Comparison of ENCODE assay signal across 14 cellular contexts in genomic region chr4:122959441-122959840, GRCh38. TPM values are rescaled to one million over a fixed set of nuclear protein-coding genes. Genes with fewer than 3 reads are reported as not detected.
DNase-seq lines count a peak whose midpoint lies in the region; ATAC-seq and TF ChIP-seq lines count a peak whose summit lies in the region.
"Had no signal": no experiment of that assay in that cellular context is flagged by ENCODE, and none has a peak within 500 bp of the region (broad histone marks: within the 10 kb centered on the region; RNA-seq: fewer than 3 reads in every experiment).

No MANE protein-coding gene starts in this region.

- peak; percentile 30 for ATAC-seq in IMR-90 (ENCODE audit: low read depth)
- no peak for ATAC-seq in GM19395 (IDR thresholded peaks at IDR 0.05; ENCODE audit: unreplicated experiment)
- ATAC-seq in HG02970 (IDR thresholded peaks at IDR 0.05; ENCODE audit: low FRiP score, unreplicated experiment): no peak
- ATAC-seq: CD8-positive, alpha-beta T cell; HCT116; HepG2 had no signal

- DNase-seq in COLO829 (ENCODE audit: low spot score) (peak; percentile 31), IMR-90 (no peak), fibroblast of pulmonary artery (ENCODE audit: low read depth) (peak; percentile 1), pons (ENCODE audit: low spot score) (peak; percentile 11), LoVo (ENCODE audit: low spot score) (no peak)
- DNase-seq: Caco-2; CD8-positive, alpha-beta T cell; DND-41; GDM1 had no signal

- no peak overlapping the region for H3K9ac ChIP-seq in IMR-90 (ENCODE audit: low read depth, low read length)

- H3K27me3 ChIP-seq in IMR-90 (ENCODE audit: control insufficient read depth, insufficient read depth, low read length): no peaks in the 10 kb centered on the region

- CTCF ChIA-PET in IMR-90 (lab: Yijun Ruan, JAX): no interaction called here

- no peak overlapping the region for H3K56ac ChIP-seq in IMR-90 (ENCODE audit: extremely low read depth, insufficient read depth, low read length)

- no peaks in the 10 kb centered on the region; the same call in 1 of the 2 replicates for H3K9me3 ChIP-seq in IMR-90 (ENCODE audit: control insufficient read depth, insufficient read depth, low read length)
- H3K9me3 ChIP-seq: Caco-2 had no signal

- no peak overlapping the region for H2AK5ac ChIP-seq in IMR-90 (ENCODE audit: low read depth, low read length)

- no peak overlapping the region for H2AK9ac ChIP-seq in IMR-90 (replicated peaks; ENCODE audit: low read depth, low read length, poor library complexity)

- no peak overlapping the region for H2BK15ac ChIP-seq in IMR-90 (ENCODE audit: low read depth, low read length)

- H2AFZ ChIP-seq in IMR-90 (replicated peaks; ENCODE audit: low read length, poor library complexity): no peak overlapping the region

- peaks cover 10 to 27% of the 10 kb centered on the region in 2 experiments for H3K79me1 ChIP-seq in IMR-90 (ENCODE audit: low read depth in 1 of 2, low read length in 2 of 2)

- 0 out of 2 replicates have a peak overlapping the region, but pooled peaks have one; percentile 59 for H4K5ac ChIP-seq in IMR-90 (ENCODE audit: low read depth, low read length)

- H3K4me3 ChIP-seq in IMR-90 (ENCODE audit: insufficient read depth, low read depth, low read length): no peak overlapping the region
- no peak overlapping the region for H3K4me3 ChIP-seq in fibroblast of pulmonary artery (replicated peaks; ENCODE audit: low read depth, low read length)

- H4K8ac ChIP-seq in IMR-90 (ENCODE audit: low read depth in 2 of 2, low read length in 2 of 2): peak overlapping the region in 1 of 2 experiments; percentile 61; a peak in 1 of 4 replicates

- no peaks in the 10 kb centered on the region for H4K20me1 ChIP-seq in IMR-90 (ENCODE audit: insufficient read depth, low read length)

- H3K4me2 ChIP-seq in IMR-90 (ENCODE audit: low read depth, low read length): peak overlapping the region; percentile 17; the same call in 1 of the 2 replicates

- H3K27ac ChIP-seq in IMR-90 (ENCODE audit: insufficient read depth, low read length): peak overlapping the region; percentile 29; the same call in 1 of the 2 replicates
- H3K27ac ChIP-seq: 22Rv1 had no signal

- peak overlapping the region; percentile 77 for H3K18ac ChIP-seq in IMR-90 (ENCODE audit: low read depth, low read length)

- WGBS in IMR-90 (ENCODE audit: extremely low coverage in 2 of 2, insufficient read length in 1 of 2), 2 experiments: 50% methylated on average over 1 of the region's 3 CpGs; no CpG with 5 or more reads in 1 of the 2 experiments

- no TSS peak for BruUV-seq in IMR-90 (replicated peaks; lab: Mats Ljungman, UMichigan)

- intact Hi-C loops in IMR-90 (cut with micrococcal nuclease): no loop called here

- no peaks in the 10 kb centered on the region for H3K4me1 ChIP-seq in IMR-90 (ENCODE audit: control insufficient read depth, insufficient read depth, low read length)
- H3K4me1 ChIP-seq: Caco-2 had no signal

- TF ChIP-seq CTCF in IMR-90 (conservative IDR thresholded peaks at IDR 0.05; ENCODE audit: low read depth, low read length) (no peak), fibroblast of pulmonary artery (IDR thresholded peaks at IDR 0.05; ENCODE audit: low read length, missing control alignments) (no peak)

- H3K9me1 ChIP-seq in IMR-90 (ENCODE audit: insufficient read depth, low read length): peaks cover 4% of the 10 kb centered on the region

- no peak overlapping the region for H3K4ac ChIP-seq in IMR-90 (ENCODE audit: low read depth, low read length)

- in situ Hi-C loops in IMR-90 (cut with MboI; ENCODE audit: low sequenced_read_pairs): no loop called here

- H2BK5ac ChIP-seq in IMR-90 (ENCODE audit: low read depth, low read length, poor library complexity, severe bottlenecking): peak overlapping the region; percentile 48

- POLR2A ChIA-PET in IMR-90 (lab: Charles Lee; ENCODE audit: unreplicated experiment): no interaction called here

- H2BK120ac ChIP-seq in IMR-90 (ENCODE audit: low read depth, low read length): peak overlapping the region; percentile 44; the same call in 1 of the 2 replicates

- no peak overlapping the region for H4K91ac ChIP-seq in IMR-90 (ENCODE audit: insufficient read depth, low read depth, low read length)

- no peak overlapping the region; the same call in 1 of the 2 replicates for H3K14ac ChIP-seq in IMR-90 (replicated peaks; ENCODE audit: low read depth, low read length)

- dilution Hi-C loops in IMR-90 (cut with HindIII; ENCODE audit: low sequenced_read_pairs, unreplicated experiment): no loop called here

- no peaks in the 10 kb centered on the region for H3K36me3 ChIP-seq in IMR-90 (ENCODE audit: control insufficient read depth, insufficient read depth, low read length)

- no peak for TF ChIP-seq POLR2A in IMR-90 (IDR thresholded peaks at IDR 0.05; ENCODE audit: low read depth, low read length)

- TF ChIP-seq RAD21 in IMR-90 (IDR thresholded peaks at IDR 0.05; ENCODE audit: low read length): no peak

- peak overlapping the region; percentile 39; the same call in 1 of the 2 replicates for H2BK20ac ChIP-seq in IMR-90 (ENCODE audit: low read depth, low read length)

- no peak overlapping the region for H3K23ac ChIP-seq in IMR-90 (ENCODE audit: low read depth, low read length)

TF ChIP-seq in IMR-90, 13 proteins besides CTCF, POLR2A, EP300 and RAD21:
- TF ChIP-seq BHLHE40 (IDR thresholded peaks at IDR 0.05; ENCODE audit: low read depth, low read length): no peak
- TF ChIP-seq MXI1 (IDR thresholded peaks at IDR 0.05; ENCODE audit: borderline replicate concordance, low read depth, low read length): no peak
- no peak for TF ChIP-seq FOS (IDR thresholded peaks at IDR 0.05; ENCODE audit: low read depth, low read length)
- TF ChIP-seq RCOR1 (IDR thresholded peaks at IDR 0.05; ENCODE audit: insufficient replicate concordance, low read length): no peak
- no peak for TF ChIP-seq NFE2L2 (IDR thresholded peaks at IDR 0.05; ENCODE audit: low read depth, low read length)
- no peak for TF ChIP-seq ELK1 (IDR thresholded peaks at IDR 0.05; ENCODE audit: borderline replicate concordance, low read depth, low read length)
- no peak for TF ChIP-seq MAZ (IDR thresholded peaks at IDR 0.05; ENCODE audit: borderline replicate concordance, low read depth, low read length)
- TF ChIP-seq MAFK (IDR thresholded peaks at IDR 0.05; ENCODE audit: low read depth, low read length): no peak
- no peak for TF ChIP-seq RFX5 (IDR thresholded peaks at IDR 0.05; ENCODE audit: low read depth, low read length)
- TF ChIP-seq CEBPB (IDR thresholded peaks at IDR 0.05; ENCODE audit: low read depth, low read length): no peak
- TF ChIP-seq CHD1 (IDR thresholded peaks at IDR 0.05; ENCODE audit: low read depth, low read length): no peak
- TF ChIP-seq SMC3 (IDR thresholded peaks at IDR 0.05; ENCODE audit: low read depth, low read length): no peak

RNA-seq across cellular contexts. Expression of gene NUDT6, which starts 37.0 kb away (rescaled TPM):
- 2.7 and 4.2 TPM in 2 replicates for total RNA-seq in IMR-90 (2012; rRNA removed)
- polyA plus RNA-seq in IMR-90 (2012; rRNA removed): 4.8 and 5.1 TPM in 2 replicates
- 2.5 and 3.1 TPM in 2 replicates for polyA plus RNA-seq in IMR-90 (2012; cell fraction: cytosol; rRNA removed)
- polyA plus RNA-seq in IMR-90 (2012; cell fraction: nucleus; rRNA removed; ENCODE audit: low replicate concordance): 2.1 and 4.5 TPM in 2 replicates

Comparison
In these comparisons a context has a peak if more than half of its experiments do, and no peak if none do; other contexts are left out.
1. DNase-seq: peak in COLO829 (single experiment), fibroblast of pulmonary artery (single experiment) and pons (single experiment); none in IMR-90 (single experiment) and LoVo (single experiment).